In the genomic region with DNA sequence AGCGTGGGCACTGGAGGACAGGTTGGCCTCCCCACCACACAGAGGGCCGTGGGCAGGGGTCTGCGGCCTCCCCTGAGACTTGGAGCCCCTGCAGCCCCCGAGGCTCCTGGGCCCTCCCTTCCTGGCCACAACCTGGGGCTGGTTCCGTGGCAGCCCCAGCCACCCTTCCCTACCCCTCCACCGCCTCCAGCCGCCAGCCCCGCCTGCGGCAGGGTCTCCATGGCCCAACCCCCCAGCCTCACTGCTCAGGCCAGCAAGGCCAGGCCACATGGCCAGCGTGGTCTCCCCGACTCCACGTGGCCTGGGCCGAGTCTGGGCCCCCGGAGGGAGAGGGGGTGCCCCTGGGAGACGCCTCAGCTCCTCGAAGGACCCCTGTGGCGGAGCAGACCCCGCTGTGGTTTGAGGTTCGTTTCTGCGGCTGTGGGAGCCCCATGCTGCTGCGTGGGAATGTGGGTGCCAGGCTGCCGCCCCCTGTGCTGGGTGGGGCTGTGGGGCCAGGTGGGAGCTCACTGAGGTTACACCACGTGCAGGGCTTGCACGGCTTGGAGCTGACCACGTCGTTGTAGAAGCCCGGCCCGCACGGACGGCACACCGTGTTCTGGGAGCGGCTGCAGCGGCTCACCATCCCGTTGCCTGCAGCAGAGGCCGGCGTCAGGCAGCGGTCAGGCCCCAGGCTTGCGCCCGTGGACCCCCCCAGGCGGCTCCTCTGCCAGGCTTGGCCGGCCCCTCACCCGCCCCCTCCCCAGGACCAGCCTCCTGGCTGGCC, we compare ENCODE assay signal across 9 cellular contexts. TPM values are rescaled to one million over a fixed set of nuclear protein-coding genes. Genes with fewer than 3 reads are reported as not detected.
DNase-seq lines count a peak whose midpoint lies in the region; ATAC-seq, FAIRE-seq and TF ChIP-seq lines count a peak whose summit lies in the region.
"Had no signal": no experiment of that assay in that cellular context is flagged by ENCODE, and none has a peak within 500 bp of the region (broad histone marks: within the 10 kb centered on the region; RNA-seq: fewer than 3 reads in every experiment).

No MANE protein-coding gene starts in this region.

- no peak overlapping the region for H3K27ac Mint-ChIP-seq in activated CD8-positive, alpha-beta T cell treated with anti-CD3 and anti-CD28 coated beads, Interleukin-2, amount 10 ng/mL, durations not matched to agents 7 days and 5 days
- H3K27ac Mint-ChIP-seq in WTC11: no peak overlapping the region

- H3K4me3 ChIP-seq in Jurkat, Clone E6-1 (ENCODE audit: low read length): peak overlapping the region; percentile 25
- peak overlapping the region; percentile 30 to 47 (median 31) for H3K4me3 ChIP-seq in esophagus muscularis mucosa

- peaks cover 21 to 44% (median 32%) of the 10 kb centered on the region in 4 donors for H3K4me1 ChIP-seq in esophagus muscularis mucosa

- CTCF ChIA-PET in activated CD8-positive, alpha-beta T cell treated with anti-CD3 and anti-CD28 coated beads, Interleukin-2, amount 10 ng/mL, durations not matched to agents 7 days and 5 days (lab: Charles Lee): interaction anchor here (1.2 kb wide), 1 partner anchor 91 kb away, joined by 5 read pairs; no protein-coding TSS in a partner anchor
- CTCF ChIA-PET in WTC11 (lab: Charles Lee): no interaction called here

- intact Hi-C loops in esophagus muscularis mucosa (cut with DNase I): no loop called here

- H3K27ac ChIP-seq in esophagus muscularis mucosa (replicated peaks in 1 of 4): peak overlapping the region in 1 of 4 donors; percentile 4

- POLR2A ChIA-PET in activated CD8-positive, alpha-beta T cell treated with anti-CD3 and anti-CD28 coated beads, Interleukin-2, amount 10 ng/mL, durations not matched to agents 7 days and 5 days (lab: Charles Lee): interaction anchor here (0.7 kb wide), 1 partner anchor 14 kb away, joined by 3 read pairs; no protein-coding TSS in a partner anchor
- POLR2A ChIA-PET in WTC11 (lab: Charles Lee): no interaction called here

- peaks cover 20 to 33% (median 29%) of the 10 kb centered on the region in 4 donors for H3K36me3 ChIP-seq in esophagus muscularis mucosa

- H3K4me1 Mint-ChIP-seq in activated CD8-positive, alpha-beta T cell treated with anti-CD3 and anti-CD28 coated beads, Interleukin-2, amount 10 ng/mL, durations not matched to agents 7 days and 5 days (ENCODE audit: low read depth): peaks cover 47% of the 10 kb centered on the region
- no peaks in the 10 kb centered on the region for H3K4me1 Mint-ChIP-seq in WTC11

- 42% methylated on average over 4 of the region's 42 CpGs for WGBS in esophagus muscularis mucosa

- no peaks in the 10 kb centered on the region for H3K9me3 Mint-ChIP-seq in activated CD8-positive, alpha-beta T cell treated with anti-CD3 and anti-CD28 coated beads, Interleukin-2, amount 10 ng/mL, durations not matched to agents 7 days and 5 days (ENCODE audit: insufficient read depth)
- no peaks in the 10 kb centered on the region for H3K9me3 Mint-ChIP-seq in WTC11

- no peaks in the 10 kb centered on the region for H3K27me3 Mint-ChIP-seq in activated CD8-positive, alpha-beta T cell treated with anti-CD3 and anti-CD28 coated beads, Interleukin-2, amount 10 ng/mL, durations not matched to agents 7 days and 5 days (ENCODE audit: low read depth)
- no peaks in the 10 kb centered on the region for H3K27me3 Mint-ChIP-seq in WTC11 (ENCODE audit: low read depth)

- no peak for TF ChIP-seq POLR2A in esophagus muscularis mucosa (IDR thresholded peaks at IDR 0.05; ENCODE audit: low read depth)
- no peak for TF ChIP-seq POLR2A in H54 (IDR thresholded peaks at IDR 0.05; ENCODE audit: low read depth, low read length)

- H3K9me3 ChIP-seq in esophagus muscularis mucosa: no peaks in the 10 kb centered on the region

- no peak for TF ChIP-seq EP300 in esophagus muscularis mucosa (IDR thresholded peaks at IDR 0.05)

- peak overlapping the region; percentile 22 for H3K4me3 Mint-ChIP-seq in activated CD8-positive, alpha-beta T cell treated with anti-CD3 and anti-CD28 coated beads, Interleukin-2, amount 10 ng/mL, durations not matched to agents 7 days and 5 days
- H3K4me3 Mint-ChIP-seq in WTC11: no peak overlapping the region

- FAIRE-seq in H54 (lab: Jason Lieb, UNC): no peak

- peak; percentile 58 for DNase-seq in Jurkat, Clone E6-1 (ENCODE audit: low read depth, low spot score)
- DNase-seq in activated CD8-positive, alpha-beta T cell treated with anti-CD3 and anti-CD28 coated beads, Interleukin-2, amount 10 ng/mL, durations not matched to agents 7 days and 5 days: peak; percentile 45
- DNase-seq in esophagus muscularis mucosa (ENCODE audit: extremely low spot score) (no peak), NCI-H524 (lab: John Stamatoyannopoulos, UW) (no peak), H54 (ENCODE audit: insufficient read length, low spot score) (no peak), WTC11 (ENCODE audit: low spot score) (no peak)
- peak; percentile 37 for DNase-seq in stimulated activated CD8-positive, alpha-beta memory T cell treated with anti-CD3 and anti-CD28 coated beads, Interleukin-12 subunit alpha, Interleukin-12 subunit beta, amount 100 ng/mL, for 4 hours (ENCODE audit: low read depth)
- DNase-seq: Karpas-422 had no signal

- peaks cover 16% of the 10 kb centered on the region for H3K36me3 Mint-ChIP-seq in activated CD8-positive, alpha-beta T cell treated with anti-CD3 and anti-CD28 coated beads, Interleukin-2, amount 10 ng/mL, durations not matched to agents 7 days and 5 days (ENCODE audit: low read depth)
- no peaks in the 10 kb centered on the region for H3K36me3 Mint-ChIP-seq in WTC11

- TF ChIP-seq CTCF in esophagus muscularis mucosa (IDR thresholded peaks at IDR 0.05) (no peak), WTC11 (IDR thresholded peaks at IDR 0.05) (no peak)

- H3K27me3 ChIP-seq in esophagus muscularis mucosa: peaks cover 0 to 9% (median 0%) of the 10 kb centered on the region in 4 donors

- ATAC-seq in activated CD8-positive, alpha-beta T cell treated with anti-CD3 and anti-CD28 coated beads, Interleukin-2, amount 10 ng/mL, durations not matched to agents 7 days and 5 days: peak; percentile 44
- ATAC-seq in HG02938 (IDR thresholded peaks at IDR 0.05; ENCODE audit: unreplicated experiment) (no peak), WTC11 (no peak)

TF ChIP-seq in WTC11, 78 proteins besides CTCF, POLR2A, EP300 and RAD21:
- TF ChIP-seq, protein P1, sequence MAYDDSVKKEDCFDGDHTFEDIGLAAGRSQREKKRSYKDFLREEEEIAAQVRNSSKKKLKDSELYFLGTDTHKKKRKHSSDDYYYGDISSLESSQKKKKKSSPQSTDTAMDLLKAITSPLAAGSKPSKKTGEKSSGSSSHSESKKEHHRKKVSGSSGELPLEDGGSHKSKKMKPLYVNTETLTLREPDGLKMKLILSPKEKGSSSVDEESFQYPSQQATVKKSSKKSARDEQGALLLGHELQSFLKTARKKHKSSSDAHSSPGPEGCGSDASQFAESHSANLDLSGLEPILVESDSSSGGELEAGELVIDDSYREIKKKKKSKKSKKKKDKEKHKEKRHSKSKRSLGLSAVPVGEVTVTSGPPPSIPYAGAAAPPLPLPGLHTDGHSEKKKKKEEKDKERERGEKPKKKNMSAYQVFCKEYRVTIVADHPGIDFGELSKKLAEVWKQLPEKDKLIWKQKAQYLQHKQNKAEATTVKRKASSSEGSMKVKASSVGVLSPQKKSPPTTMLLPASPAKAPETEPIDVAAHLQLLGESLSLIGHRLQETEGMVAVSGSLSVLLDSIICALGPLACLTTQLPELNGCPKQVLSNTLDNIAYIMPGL (CRISPR knock-in tag; IDR thresholded peaks at IDR 0.05): no peak
- no peak for TF ChIP-seq KAT7 (CRISPR knock-in tag; IDR thresholded peaks at IDR 0.05; ENCODE audit: borderline replicate concordance)

RNA-seq across cellular contexts. Expression of gene TNFRSF4, which starts 0.6 kb away (rescaled TPM):
- polyA plus RNA-seq in Jurkat, Clone E6-1 (2012; ENCODE audit: insufficient read depth, insufficient read length): 13.2 TPM
- 1 to 10 TPM; 1.6 to 2.9 TPM for total RNA-seq in activated CD8-positive, alpha-beta T cell treated with anti-CD3 and anti-CD28 coated beads, Interleukin-2, amount 10 ng/mL, durations not matched to agents 7 days and 5 days
- total RNA-seq in esophagus muscularis mucosa (1 to 10 TPM in 2 of 4 donors, under 1 TPM in 2; 0.50 to 2.1 (median 0.93) TPM), WTC11 (2021) (0.18 to 0.33 TPM in 2 of 3 replicates, not detected in the other)

RNA-seq across cellular contexts. Expression of gene TNFRSF18, which starts 6.9 kb away (rescaled TPM):
- not detected for polyA plus RNA-seq in Jurkat, Clone E6-1 (2012; ENCODE audit: insufficient read depth, insufficient read length)
- total RNA-seq in activated CD8-positive, alpha-beta T cell treated with anti-CD3 and anti-CD28 coated beads, Interleukin-2, amount 10 ng/mL, durations not matched to agents 7 days and 5 days: 10 to 100 TPM; 17.5 to 18.8 TPM
- total RNA-seq in esophagus muscularis mucosa (under 1 TPM in 2 of 4 donors, not detected in 2; 0.29 to 0.66 TPM), WTC11 (2021) (0.83 to 1.2 TPM (median 1.1 TPM) in 3 replicates)

RNA-seq across cellular contexts. Expression of gene SDF4, which starts 18.5 kb away (rescaled TPM):
- polyA plus RNA-seq in Jurkat, Clone E6-1 (2012; ENCODE audit: insufficient read depth, insufficient read length): 79.7 TPM
- total RNA-seq in activated CD8-positive, alpha-beta T cell treated with anti-CD3 and anti-CD28 coated beads, Interleukin-2, amount 10 ng/mL, durations not matched to agents 7 days and 5 days: 10 to 100 TPM; 96.9 to 99.3 TPM
- 100 to 1,000 TPM in 3 of 4 donors, 10 to 100 TPM in 1; 88.5 to 125 (median 107) TPM for total RNA-seq in esophagus muscularis mucosa
- total RNA-seq in WTC11 (2021): 92.3 to 105 TPM (median 101 TPM) in 3 replicates

RNA-seq across cellular contexts. Expression of gene B3GALT6, which starts 18.7 kb away (rescaled TPM):
- polyA plus RNA-seq in Jurkat, Clone E6-1 (2012; ENCODE audit: insufficient read depth, insufficient read length): 23.6 TPM
- 10 to 100 TPM; 21.2 to 22.4 TPM for total RNA-seq in activated CD8-positive, alpha-beta T cell treated with anti-CD3 and anti-CD28 coated beads, Interleukin-2, amount 10 ng/mL, durations not matched to agents 7 days and 5 days
- 10 to 100 TPM; 10.4 to 24.6 (median 21.0) TPM for total RNA-seq in esophagus muscularis mucosa
- 18.8 to 21.4 TPM (median 20.0 TPM) in 3 replicates for total RNA-seq in WTC11 (2021)

RNA-seq across cellular contexts. Expression of gene C1QTNF12, which starts 33.2 kb away (rescaled TPM):
- polyA plus RNA-seq in Jurkat, Clone E6-1 (2012; ENCODE audit: insufficient read depth, insufficient read length): not detected
- total RNA-seq in activated CD8-positive, alpha-beta T cell treated with anti-CD3 and anti-CD28 coated beads, Interleukin-2, amount 10 ng/mL, durations not matched to agents 7 days and 5 days: 1 to 10 TPM; 1.8 to 2.2 TPM
- total RNA-seq in esophagus muscularis mucosa (under 1 TPM in 2 of 4 donors, not detected in 2; 0.33 to 0.52 TPM), WTC11 (2021) (8.5 to 10.3 TPM (median 8.5 TPM) in 3 replicates)

Comparison
In these comparisons a context has a peak if more than half of its experiments do, and no peak if none do; other contexts are left out.
1. DNase-seq: peak in Jurkat, Clone E6-1 (single experiment), activated CD8-positive, alpha-beta T cell treated with anti-CD3 and anti-CD28 coated beads, Interleukin-2, amount 10 ng/mL, durations not matched to agents 7 days and 5 days (single experiment) and stimulated activated CD8-positive, alpha-beta memory T cell treated with anti-CD3 and anti-CD28 coated beads, Interleukin-12 subunit alpha, Interleukin-12 subunit beta, amount 100 ng/mL, for 4 hours (single experiment); none in esophagus muscularis mucosa (single experiment), NCI-H524 (0 of 2), H54 (single experiment) and WTC11 (single experiment).